In the genomic region with DNA sequence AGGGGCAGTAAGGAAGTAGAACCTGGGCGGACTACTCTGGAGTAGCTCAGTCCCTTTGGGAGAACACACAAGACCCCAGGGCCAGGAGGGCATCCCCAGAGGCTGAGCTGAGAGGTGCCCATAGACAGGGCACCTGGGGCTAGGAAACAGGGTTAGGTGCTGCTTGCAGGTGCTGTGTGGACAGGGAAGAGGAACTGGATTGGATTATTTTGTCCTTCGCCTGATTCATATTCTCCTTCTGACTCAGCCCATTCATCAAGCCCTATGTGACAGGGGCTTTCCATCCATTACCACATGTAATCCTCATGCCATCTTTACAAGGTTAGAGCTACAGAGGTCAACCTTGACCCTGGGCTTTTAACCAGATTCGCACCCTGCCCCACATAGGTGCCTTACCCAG, we compare ENCODE assay signal across 1 cellular context.
TF ChIP-seq lines count a peak whose summit lies in the region.

No MANE protein-coding gene starts in this region.

TF ChIP-seq in GM12878, 131 proteins besides CTCF, POLR2A, EP300 and RAD21 (continued from another document and continues in another):
- TF ChIP-seq, protein P1, sequence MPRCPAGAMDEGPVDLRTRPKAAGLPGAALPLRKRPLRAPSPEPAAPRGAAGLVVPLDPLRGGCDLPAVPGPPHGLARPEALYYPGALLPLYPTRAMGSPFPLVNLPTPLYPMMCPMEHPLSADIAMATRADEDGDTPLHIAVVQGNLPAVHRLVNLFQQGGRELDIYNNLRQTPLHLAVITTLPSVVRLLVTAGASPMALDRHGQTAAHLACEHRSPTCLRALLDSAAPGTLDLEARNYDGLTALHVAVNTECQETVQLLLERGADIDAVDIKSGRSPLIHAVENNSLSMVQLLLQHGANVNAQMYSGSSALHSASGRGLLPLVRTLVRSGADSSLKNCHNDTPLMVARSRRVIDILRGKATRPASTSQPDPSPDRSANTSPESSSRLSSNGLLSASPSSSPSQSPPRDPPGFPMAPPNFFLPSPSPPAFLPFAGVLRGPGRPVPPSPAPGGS (IDR thresholded peaks at IDR 0.05; ENCODE audit: borderline replicate concordance, insufficient read depth, low read depth, low read length, poor library complexity, severe bottlenecking): peak; percentile 85
- TF ChIP-seq ZNF384 (IDR thresholded peaks at IDR 0.05; ENCODE audit: borderline replicate concordance, low read depth, low read length) (no peak), NBN (IDR thresholded peaks at IDR 0.05) (peak; percentile 74), JUND (IDR thresholded peaks at IDR 0.05; ENCODE audit: low read depth, low read length) (peak; percentile 87; the same call in 1 of the 2 replicates), HDAC2 (IDR thresholded peaks at IDR 0.05) (no peak), BHLHE40 (IDR thresholded peaks at IDR 0.05; ENCODE audit: borderline replicate concordance in 1 of 2, low read depth in 2 of 2, low read length in 1 of 2) (peak in 1 of 2 experiments; percentile 74; a peak in 2 of 4 replicates), PML (IDR thresholded peaks at IDR 0.05; ENCODE audit: low read length) (no peak), TCF7 (IDR thresholded peaks at IDR 0.05; ENCODE audit: borderline replicate concordance) (peak; percentile 81), GABPA (IDR thresholded peaks at IDR 0.05; ENCODE audit: low read depth) (0 out of 2 replicates have a peak, but pooled peaks have one; percentile 19), BMI1 (IDR thresholded peaks at IDR 0.05; ENCODE audit: borderline replicate concordance) (peak; percentile 74), RELA (IDR thresholded peaks at IDR 0.05; ENCODE audit: borderline replicate concordance, partially characterized antibody) (peak; percentile 99), TCF12 (IDR thresholded peaks at IDR 0.05; ENCODE audit: low read depth, low read length) (peak; percentile 94), RFX5 (IDR thresholded peaks at IDR 0.05; ENCODE audit: low read depth, low read length) (no peak), DPF2 (IDR thresholded peaks at IDR 0.05) (peak; percentile 100), SPI1 (IDR thresholded peaks at IDR 0.05; ENCODE audit: borderline replicate concordance, insufficient read depth, low read depth, low read length) (peak; percentile 94), CREM (IDR thresholded peaks at IDR 0.05; ENCODE audit: low read depth) (peak; percentile 87), EZH2 (IDR thresholded peaks at IDR 0.05; ENCODE audit: borderline replicate concordance, control insufficient read depth, low read depth, low read length) (no peak), TAF1 (IDR thresholded peaks at IDR 0.05; ENCODE audit: borderline replicate concordance, low read depth, low read length) (no peak), SMAD5 (IDR thresholded peaks at IDR 0.05; ENCODE audit: low read depth) (no peak), TARDBP (IDR thresholded peaks at IDR 0.05; ENCODE audit: borderline replicate concordance) (no peak), YBX1 (IDR thresholded peaks at IDR 0.05) (no peak), FOXK2 (IDR thresholded peaks at IDR 0.05) (no peak), NR2C2 (IDR thresholded peaks at IDR 0.05; ENCODE audit: borderline replicate concordance, control insufficient read depth, insufficient read length, low read depth) (no peak), SP1 (IDR thresholded peaks at IDR 0.05; ENCODE audit: low read depth, low read length) (peak; percentile 68), POLR2AphosphoS2 (IDR thresholded peaks at IDR 0.05; ENCODE audit: low read depth, low read length) (no peak), GATAD2B (conservative IDR thresholded peaks at IDR 0.05; ENCODE audit: low read depth) (peak; percentile 84), STAT1 (conservative IDR thresholded peaks at IDR 0.05) (no peak), MYC (IDR thresholded peaks at IDR 0.05; ENCODE audit: insufficient read depth, insufficient read length, insufficient replicate concordance, low read length, severe bottlenecking) (no peak), MEF2B (IDR thresholded peaks at IDR 0.05; ENCODE audit: partially characterized antibody, poor library complexity, severe bottlenecking) (peak; percentile 65), KLF5 (IDR thresholded peaks at IDR 0.05; ENCODE audit: partially characterized antibody) (no peak), ZBED1 (IDR thresholded peaks at IDR 0.05; ENCODE audit: borderline replicate concordance) (peak; percentile 76; the same call in 1 of the 2 replicates), KAT2A (conservative IDR thresholded peaks at IDR 0.05; ENCODE audit: control insufficient read depth, low read depth, low read length) (no peak), ZSCAN29 (IDR thresholded peaks at IDR 0.05) (peak; percentile 80), RAD51 (IDR thresholded peaks at IDR 0.05) (no peak), RUNX3 (IDR thresholded peaks at IDR 0.05; ENCODE audit: low read length) (peak; percentile 91), CEBPB (IDR thresholded peaks at IDR 0.05; ENCODE audit: borderline replicate concordance in 1 of 2, low read depth in 2 of 2, low read length in 2 of 2) (no peak), SRF (IDR thresholded peaks at IDR 0.05; ENCODE audit: low read depth in 2 of 2, low read length in 2 of 2) (peak in 1 of 2 experiments; percentile 72; a peak in 2 of 4 replicates), NFYA (IDR thresholded peaks at IDR 0.05; ENCODE audit: borderline replicate concordance, low read depth, low read length) (no peak), POLR2AphosphoS5 (IDR thresholded peaks at IDR 0.05; ENCODE audit: low read length) (no peak)
- TF ChIP-seq, protein P2, sequence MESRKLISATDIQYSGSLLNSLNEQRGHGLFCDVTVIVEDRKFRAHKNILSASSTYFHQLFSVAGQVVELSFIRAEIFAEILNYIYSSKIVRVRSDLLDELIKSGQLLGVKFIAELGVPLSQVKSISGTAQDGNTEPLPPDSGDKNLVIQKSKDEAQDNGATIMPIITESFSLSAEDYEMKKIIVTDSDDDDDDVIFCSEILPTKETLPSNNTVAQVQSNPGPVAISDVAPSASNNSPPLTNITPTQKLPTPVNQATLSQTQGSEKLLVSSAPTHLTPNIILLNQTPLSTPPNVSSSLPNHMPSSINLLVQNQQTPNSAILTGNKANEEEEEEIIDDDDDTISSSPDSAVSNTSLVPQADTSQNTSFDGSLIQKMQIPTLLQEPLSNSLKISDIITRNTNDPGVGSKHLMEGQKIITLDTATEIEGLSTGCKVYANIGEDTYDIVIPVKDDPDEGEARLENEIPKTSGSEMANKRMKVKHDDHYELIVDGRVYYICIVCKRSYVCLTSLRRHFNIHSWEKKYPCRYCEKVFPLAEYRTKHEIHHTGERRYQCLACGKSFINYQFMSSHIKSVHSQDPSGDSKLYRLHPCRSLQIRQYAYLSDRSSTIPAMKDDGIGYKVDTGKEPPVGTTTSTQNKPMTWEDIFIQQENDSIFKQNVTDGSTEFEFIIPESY (IDR thresholded peaks at IDR 0.05): no peak
- TF ChIP-seq, protein P3, sequence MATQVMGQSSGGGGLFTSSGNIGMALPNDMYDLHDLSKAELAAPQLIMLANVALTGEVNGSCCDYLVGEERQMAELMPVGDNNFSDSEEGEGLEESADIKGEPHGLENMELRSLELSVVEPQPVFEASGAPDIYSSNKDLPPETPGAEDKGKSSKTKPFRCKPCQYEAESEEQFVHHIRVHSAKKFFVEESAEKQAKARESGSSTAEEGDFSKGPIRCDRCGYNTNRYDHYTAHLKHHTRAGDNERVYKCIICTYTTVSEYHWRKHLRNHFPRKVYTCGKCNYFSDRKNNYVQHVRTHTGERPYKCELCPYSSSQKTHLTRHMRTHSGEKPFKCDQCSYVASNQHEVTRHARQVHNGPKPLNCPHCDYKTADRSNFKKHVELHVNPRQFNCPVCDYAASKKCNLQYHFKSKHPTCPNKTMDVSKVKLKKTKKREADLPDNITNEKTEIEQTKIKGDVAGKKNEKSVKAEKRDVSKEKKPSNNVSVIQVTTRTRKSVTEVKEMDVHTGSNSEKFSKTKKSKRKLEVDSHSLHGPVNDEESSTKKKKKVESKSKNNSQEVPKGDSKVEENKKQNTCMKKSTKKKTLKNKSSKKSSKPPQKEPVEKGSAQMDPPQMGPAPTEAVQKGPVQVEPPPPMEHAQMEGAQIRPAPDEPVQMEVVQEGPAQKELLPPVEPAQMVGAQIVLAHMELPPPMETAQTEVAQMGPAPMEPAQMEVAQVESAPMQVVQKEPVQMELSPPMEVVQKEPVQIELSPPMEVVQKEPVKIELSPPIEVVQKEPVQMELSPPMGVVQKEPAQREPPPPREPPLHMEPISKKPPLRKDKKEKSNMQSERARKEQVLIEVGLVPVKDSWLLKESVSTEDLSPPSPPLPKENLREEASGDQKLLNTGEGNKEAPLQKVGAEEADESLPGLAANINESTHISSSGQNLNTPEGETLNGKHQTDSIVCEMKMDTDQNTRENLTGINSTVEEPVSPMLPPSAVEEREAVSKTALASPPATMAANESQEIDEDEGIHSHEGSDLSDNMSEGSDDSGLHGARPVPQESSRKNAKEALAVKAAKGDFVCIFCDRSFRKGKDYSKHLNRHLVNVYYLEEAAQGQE (IDR thresholded peaks at IDR 0.05; ENCODE audit: low read depth, low read length): no peak
- TF ChIP-seq, protein P4, sequence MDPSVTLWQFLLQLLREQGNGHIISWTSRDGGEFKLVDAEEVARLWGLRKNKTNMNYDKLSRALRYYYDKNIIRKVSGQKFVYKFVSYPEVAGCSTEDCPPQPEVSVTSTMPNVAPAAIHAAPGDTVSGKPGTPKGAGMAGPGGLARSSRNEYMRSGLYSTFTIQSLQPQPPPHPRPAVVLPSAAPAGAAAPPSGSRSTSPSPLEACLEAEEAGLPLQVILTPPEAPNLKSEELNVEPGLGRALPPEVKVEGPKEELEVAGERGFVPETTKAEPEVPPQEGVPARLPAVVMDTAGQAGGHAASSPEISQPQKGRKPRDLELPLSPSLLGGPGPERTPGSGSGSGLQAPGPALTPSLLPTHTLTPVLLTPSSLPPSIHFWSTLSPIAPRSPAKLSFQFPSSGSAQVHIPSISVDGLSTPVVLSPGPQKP (IDR thresholded peaks at IDR 0.05; ENCODE audit: low read depth, low read length): no peak
- TF ChIP-seq, protein P5, sequence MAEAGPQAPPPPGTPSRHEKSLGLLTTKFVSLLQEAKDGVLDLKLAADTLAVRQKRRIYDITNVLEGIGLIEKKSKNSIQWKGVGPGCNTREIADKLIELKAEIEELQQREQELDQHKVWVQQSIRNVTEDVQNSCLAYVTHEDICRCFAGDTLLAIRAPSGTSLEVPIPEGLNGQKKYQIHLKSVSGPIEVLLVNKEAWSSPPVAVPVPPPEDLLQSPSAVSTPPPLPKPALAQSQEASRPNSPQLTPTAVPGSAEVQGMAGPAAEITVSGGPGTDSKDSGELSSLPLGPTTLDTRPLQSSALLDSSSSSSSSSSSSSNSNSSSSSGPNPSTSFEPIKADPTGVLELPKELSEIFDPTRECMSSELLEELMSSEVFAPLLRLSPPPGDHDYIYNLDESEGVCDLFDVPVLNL (IDR thresholded peaks at IDR 0.05; ENCODE audit: low read depth, low read length): no peak
- TF ChIP-seq, protein P6, sequence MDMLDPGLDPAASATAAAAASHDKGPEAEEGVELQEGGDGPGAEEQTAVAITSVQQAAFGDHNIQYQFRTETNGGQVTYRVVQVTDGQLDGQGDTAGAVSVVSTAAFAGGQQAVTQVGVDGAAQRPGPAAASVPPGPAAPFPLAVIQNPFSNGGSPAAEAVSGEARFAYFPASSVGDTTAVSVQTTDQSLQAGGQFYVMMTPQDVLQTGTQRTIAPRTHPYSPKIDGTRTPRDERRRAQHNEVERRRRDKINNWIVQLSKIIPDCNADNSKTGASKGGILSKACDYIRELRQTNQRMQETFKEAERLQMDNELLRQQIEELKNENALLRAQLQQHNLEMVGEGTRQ (IDR thresholded peaks at IDR 0.05; ENCODE audit: borderline replicate concordance, low read depth, low read length): no peak
- TF ChIP-seq, protein P7, sequence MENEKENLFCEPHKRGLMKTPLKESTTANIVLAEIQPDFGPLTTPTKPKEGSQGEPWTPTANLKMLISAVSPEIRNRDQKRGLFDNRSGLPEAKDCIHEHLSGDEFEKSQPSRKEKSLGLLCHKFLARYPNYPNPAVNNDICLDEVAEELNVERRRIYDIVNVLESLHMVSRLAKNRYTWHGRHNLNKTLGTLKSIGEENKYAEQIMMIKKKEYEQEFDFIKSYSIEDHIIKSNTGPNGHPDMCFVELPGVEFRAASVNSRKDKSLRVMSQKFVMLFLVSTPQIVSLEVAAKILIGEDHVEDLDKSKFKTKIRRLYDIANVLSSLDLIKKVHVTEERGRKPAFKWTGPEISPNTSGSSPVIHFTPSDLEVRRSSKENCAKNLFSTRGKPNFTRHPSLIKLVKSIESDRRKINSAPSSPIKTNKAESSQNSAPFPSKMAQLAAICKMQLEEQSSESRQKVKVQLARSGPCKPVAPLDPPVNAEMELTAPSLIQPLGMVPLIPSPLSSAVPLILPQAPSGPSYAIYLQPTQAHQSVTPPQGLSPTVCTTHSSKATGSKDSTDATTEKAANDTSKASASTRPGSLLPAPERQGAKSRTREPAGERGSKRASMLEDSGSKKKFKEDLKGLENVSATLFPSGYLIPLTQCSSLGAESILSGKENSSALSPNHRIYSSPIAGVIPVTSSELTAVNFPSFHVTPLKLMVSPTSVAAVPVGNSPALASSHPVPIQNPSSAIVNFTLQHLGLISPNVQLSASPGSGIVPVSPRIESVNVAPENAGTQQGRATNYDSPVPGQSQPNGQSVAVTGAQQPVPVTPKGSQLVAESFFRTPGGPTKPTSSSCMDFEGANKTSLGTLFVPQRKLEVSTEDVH (IDR thresholded peaks at IDR 0.05; ENCODE audit: low read depth, partially characterized antibody): no peak
- TF ChIP-seq, protein P8, sequence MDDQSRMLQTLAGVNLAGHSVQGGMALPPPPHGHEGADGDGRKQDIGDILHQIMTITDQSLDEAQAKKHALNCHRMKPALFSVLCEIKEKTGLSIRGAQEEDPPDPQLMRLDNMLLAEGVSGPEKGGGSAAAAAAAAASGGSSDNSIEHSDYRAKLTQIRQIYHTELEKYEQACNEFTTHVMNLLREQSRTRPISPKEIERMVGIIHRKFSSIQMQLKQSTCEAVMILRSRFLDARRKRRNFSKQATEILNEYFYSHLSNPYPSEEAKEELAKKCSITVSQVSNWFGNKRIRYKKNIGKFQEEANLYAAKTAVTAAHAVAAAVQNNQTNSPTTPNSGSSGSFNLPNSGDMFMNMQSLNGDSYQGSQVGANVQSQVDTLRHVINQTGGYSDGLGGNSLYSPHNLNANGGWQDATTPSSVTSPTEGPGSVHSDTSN (IDR thresholded peaks at IDR 0.05; ENCODE audit: insufficient replicate concordance, low read depth, low read length): peak; percentile 94
- TF ChIP-seq, protein P9, sequence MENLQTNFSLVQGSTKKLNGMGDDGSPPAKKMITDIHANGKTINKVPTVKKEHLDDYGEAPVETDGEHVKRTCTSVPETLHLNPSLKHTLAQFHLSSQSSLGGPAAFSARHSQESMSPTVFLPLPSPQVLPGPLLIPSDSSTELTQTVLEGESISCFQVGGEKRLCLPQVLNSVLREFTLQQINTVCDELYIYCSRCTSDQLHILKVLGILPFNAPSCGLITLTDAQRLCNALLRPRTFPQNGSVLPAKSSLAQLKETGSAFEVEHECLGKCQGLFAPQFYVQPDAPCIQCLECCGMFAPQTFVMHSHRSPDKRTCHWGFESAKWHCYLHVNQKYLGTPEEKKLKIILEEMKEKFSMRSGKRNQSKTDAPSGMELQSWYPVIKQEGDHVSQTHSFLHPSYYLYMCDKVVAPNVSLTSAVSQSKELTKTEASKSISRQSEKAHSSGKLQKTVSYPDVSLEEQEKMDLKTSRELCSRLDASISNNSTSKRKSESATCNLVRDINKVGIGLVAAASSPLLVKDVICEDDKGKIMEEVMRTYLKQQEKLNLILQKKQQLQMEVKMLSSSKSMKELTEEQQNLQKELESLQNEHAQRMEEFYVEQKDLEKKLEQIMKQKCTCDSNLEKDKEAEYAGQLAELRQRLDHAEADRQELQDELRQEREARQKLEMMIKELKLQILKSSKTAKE (IDR thresholded peaks at IDR 0.05; ENCODE audit: low read depth, poor library complexity, severe bottlenecking): peak; percentile 64
